24 cellular contexts compared by ENCODE assay signal in the genomic region with DNA sequence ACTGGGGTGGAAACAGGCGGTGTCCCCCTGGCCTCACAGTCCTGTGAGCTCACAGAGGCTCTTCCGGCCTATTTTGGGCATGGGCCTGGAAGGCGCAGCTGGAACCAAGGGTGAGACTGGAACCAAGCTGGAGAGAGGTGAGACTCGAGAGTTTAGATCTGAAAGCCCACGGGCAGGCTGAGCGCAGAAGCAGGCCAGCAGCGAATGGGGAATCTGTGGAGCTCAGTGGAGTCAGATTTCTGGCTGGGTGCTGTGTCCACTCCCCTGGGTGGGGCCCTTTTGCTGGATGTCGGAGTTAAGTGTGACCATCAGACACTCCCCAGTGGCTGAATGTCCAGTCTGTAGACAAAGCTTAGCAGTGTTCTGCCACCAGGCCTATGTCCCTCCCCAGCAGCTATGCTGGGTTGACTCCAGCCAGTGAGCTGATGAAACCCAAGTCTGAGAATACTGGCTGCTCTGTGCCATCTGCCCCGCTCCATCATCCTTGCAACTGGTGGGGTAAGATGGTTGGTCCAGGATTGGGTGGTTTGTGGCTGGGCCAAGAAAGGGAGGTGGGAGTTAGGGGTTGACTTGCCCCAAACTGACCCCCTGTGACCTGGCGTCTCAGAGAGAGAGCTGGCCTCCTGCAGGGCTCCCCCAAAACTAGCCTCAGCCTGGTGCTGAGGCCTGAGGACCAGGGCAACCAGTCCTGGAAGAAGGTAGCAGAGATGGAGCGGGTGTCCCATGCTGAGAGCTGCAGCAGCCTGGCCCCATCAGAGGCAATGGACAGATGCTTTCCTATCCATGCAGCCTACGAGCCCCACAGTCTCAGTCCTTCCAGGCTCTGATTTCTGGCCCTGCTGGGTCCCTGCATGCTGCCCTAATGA. TPM values are rescaled to one million over a fixed set of nuclear protein-coding genes. Genes with fewer than 3 reads are reported as not detected.
A peak's percentile ranks its signal among the peaks of the same experiment; 100 is the strongest.
DNase-seq lines count a peak whose midpoint lies in the region; ATAC-seq, FAIRE-seq and TF ChIP-seq lines count a peak whose summit lies in the region.
"Had no signal": no experiment of that assay in that cellular context is flagged by ENCODE, and none has a peak within 500 bp of the region (broad histone marks: within the 10 kb centered on the region; RNA-seq: fewer than 3 reads in every experiment).

No MANE protein-coding gene starts in this region.

- TF ChIP-seq EP300 in K562 (IDR thresholded peaks at IDR 0.05; ENCODE audit: low read length): no peak

- POLR2A ChIA-PET in K562 (lab: Yijun Ruan, JAX): interaction anchor here (0.7 to 0.9 kb wide), 3 partner anchors 9 to 1114 kb away, joined by 3 to 4 read pairs (median 3); no protein-coding TSS in a partner anchor

- in situ Hi-C loops in K562 (cut with MboI): no loop called here

- peaks cover 0 to 14% of the 10 kb centered on the region in 2 experiments; a peak in 2 of 5 replicates for H3K27me3 ChIP-seq in K562 (ENCODE audit: control insufficient read depth in 2 of 2, insufficient read depth in 2 of 2, low read length in 2 of 2)
- H3K27me3 ChIP-seq: transverse colon had no signal

- CTCF ChIA-PET in activated naive CD4-positive, alpha-beta T cell treated with anti-CD3 and anti-CD28 coated beads, Interleukin-2, amount 10 ng/mL, durations not matched to agents 7 days and 5 days (lab: Charles Lee): no interaction called here
- CTCF ChIA-PET in K562 (lab: Yijun Ruan, JAX; ENCODE audit: low intra/inter-chr PET ratio): no interaction called here

- H3K9ac ChIP-seq in K562 (ENCODE audit: insufficient read depth in 1 of 2, low read depth in 2 of 2, low read length in 2 of 2): no peak overlapping the region

- no peaks in the 10 kb centered on the region for H4K20me1 ChIP-seq in K562 (replicated peaks; ENCODE audit: control insufficient read depth, insufficient read depth, low read length)

- no peak overlapping the region for H2AFZ ChIP-seq in K562 (ENCODE audit: low read depth, low read length)

- H3K79me2 ChIP-seq in K562 (ENCODE audit: control insufficient read depth, insufficient read depth, low read length): no peaks in the 10 kb centered on the region

- H3K27me3 Mint-ChIP-seq in activated naive CD4-positive, alpha-beta T cell treated with anti-CD3 and anti-CD28 coated beads, Interleukin-2, amount 10 ng/mL, durations not matched to agents 7 days and 5 days: peaks cover 9% of the 10 kb centered on the region

- no peaks in the 10 kb centered on the region for H3K9me1 ChIP-seq in K562 (ENCODE audit: control insufficient read depth, insufficient read depth, low read length)

- WGBS in K562 (ENCODE audit: insufficient coverage, low coverage, missing lambda C conversion rate): 13% methylated on average over 11 of the region's 12 CpGs

- no peak overlapping the region for H3K27ac ChIP-seq in K562 (ENCODE audit: extremely low read depth, low read depth, low read length)
- H3K27ac ChIP-seq: stomach, transverse colon had no signal

- H3K4me2 ChIP-seq in K562 (ENCODE audit: insufficient read depth, low read length): no peak overlapping the region

- H3K4me1 ChIP-seq in K562 (replicated peaks in 1 of 2; ENCODE audit: control insufficient read depth in 2 of 2, insufficient read depth in 2 of 2, low read length in 2 of 2): peaks cover 0 to 3% of the 10 kb centered on the region in 2 experiments; a peak in 2 of 5 replicates
- H3K4me1 ChIP-seq: transverse colon had no signal

- no peaks in the 10 kb centered on the region for H3K36me3 Mint-ChIP-seq in activated naive CD4-positive, alpha-beta T cell treated with anti-CD3 and anti-CD28 coated beads, Interleukin-2, amount 10 ng/mL, durations not matched to agents 7 days and 5 days
- H3K36me3 Mint-ChIP-seq in stimulated activated effector memory CD8-positive, alpha-beta T cell treated with anti-CD3 and anti-CD28 coated beads, Interleukin-12 subunit alpha, Interleukin-12 subunit beta, amount 100 ng/mL, for 72 hours: no peaks in the 10 kb centered on the region
- H3K36me3 Mint-ChIP-seq: CD8-positive, alpha-beta T cell had no signal

- intact Hi-C loops in K562 (cut with micrococcal nuclease): no loop called here

- H3K9me3 Mint-ChIP-seq in activated naive CD4-positive, alpha-beta T cell treated with anti-CD3 and anti-CD28 coated beads, Interleukin-2, amount 10 ng/mL, durations not matched to agents 7 days and 5 days: no peaks in the 10 kb centered on the region
- no peaks in the 10 kb centered on the region for H3K9me3 Mint-ChIP-seq in stimulated activated effector memory CD8-positive, alpha-beta T cell treated with anti-CD3 and anti-CD28 coated beads, Interleukin-12 subunit alpha, Interleukin-12 subunit beta, amount 100 ng/mL, for 72 hours
- H3K9me3 Mint-ChIP-seq: CD8-positive, alpha-beta T cell had no signal

- H3K36me3 ChIP-seq in K562 (ENCODE audit: control insufficient read depth, insufficient read depth, low read length): no peaks in the 10 kb centered on the region
- H3K36me3 ChIP-seq: stomach, transverse colon had no signal

- H3K4me1 Mint-ChIP-seq in activated naive CD4-positive, alpha-beta T cell treated with anti-CD3 and anti-CD28 coated beads, Interleukin-2, amount 10 ng/mL, durations not matched to agents 7 days and 5 days: no peaks in the 10 kb centered on the region
- H3K4me1 Mint-ChIP-seq in stimulated activated effector memory CD8-positive, alpha-beta T cell treated with anti-CD3 and anti-CD28 coated beads, Interleukin-12 subunit alpha, Interleukin-12 subunit beta, amount 100 ng/mL, for 72 hours: no peaks in the 10 kb centered on the region

- H3K27ac Mint-ChIP-seq in activated naive CD4-positive, alpha-beta T cell treated with anti-CD3 and anti-CD28 coated beads, Interleukin-2, amount 10 ng/mL, durations not matched to agents 7 days and 5 days: no peak overlapping the region
- no peak overlapping the region for H3K27ac Mint-ChIP-seq in stimulated activated effector memory CD8-positive, alpha-beta T cell treated with anti-CD3 and anti-CD28 coated beads, Interleukin-12 subunit alpha, Interleukin-12 subunit beta, amount 100 ng/mL, for 72 hours
- H3K27ac Mint-ChIP-seq: CD8-positive, alpha-beta T cell had no signal

- peak; percentile 4 for DNase-seq in activated naive CD4-positive, alpha-beta T cell treated with anti-CD3 and anti-CD28 coated beads, Interleukin-2, amount 10 ng/mL, durations not matched to agents 7 days and 5 days
- no peak for DNase-seq in activated naive CD4-positive, alpha-beta T cell treated with Interleukin-2 at 50 U/mL for 16 hours
- DNase-seq in K562 (ENCODE audit: extremely low read depth in 1 of 4, low spot score in 3 of 4) (no peak), midbrain (lab: John Stamatoyannopoulos, UW) (peak; percentile 5), NCI-H2196 treated with DMSO at 0.1 percent for 48 hours (lab: John Stamatoyannopoulos, UW; ENCODE audit: unreplicated experiment) (no peak), urothelium cell line (ENCODE audit: low spot score) (no peak)
- DNase-seq in stimulated activated effector memory CD8-positive, alpha-beta T cell treated with anti-CD3 and anti-CD28 coated beads, Interleukin-12 subunit alpha, Interleukin-12 subunit beta, amount 100 ng/mL, for 72 hours (ENCODE audit: low spot score in 2 of 2): no peak
- DNase-seq in activated T-cell treated with anti-CD3 and anti-CD28 coated beads, Interleukin-2, amount 50 U/mL, for 48 hours: no peak
- DNase-seq: activated CD4-positive, alpha-beta T cell treated with anti-CD3 and anti-CD28 coated beads for 1 hour; activated naive CD4-positive, alpha-beta T cell treated with anti-CD3 and anti-CD28 coated beads, Interleukin-2, amount 50 U/mL, for 16 hours; CD8-positive, alpha-beta T cell; cortex of kidney; DMS 273 treated with DMSO at 0.1 percent for 48 hours; KBM-7; MM.1S; NCI-H1417 treated with DMSO at 0.1 percent for 48 hours; NCI-H2107; NCI-H510A treated with DMSO at 0.1 percent for 48 hours; stomach; T-helper 1 cell; transverse colon had no signal

- H3K4me3 Mint-ChIP-seq in activated naive CD4-positive, alpha-beta T cell treated with anti-CD3 and anti-CD28 coated beads, Interleukin-2, amount 10 ng/mL, durations not matched to agents 7 days and 5 days: no peak overlapping the region
- H3K4me3 Mint-ChIP-seq in stimulated activated effector memory CD8-positive, alpha-beta T cell treated with anti-CD3 and anti-CD28 coated beads, Interleukin-12 subunit alpha, Interleukin-12 subunit beta, amount 100 ng/mL, for 72 hours: no peak overlapping the region
- H3K4me3 Mint-ChIP-seq: CD8-positive, alpha-beta T cell had no signal

- BruUV-seq in K562 (replicated peaks; lab: Mats Ljungman, UMichigan): no TSS peak

- H3K4me3 ChIP-seq in K562: no peak overlapping the region
- H3K4me3 ChIP-seq: stomach, transverse colon had no signal

- ATAC-seq in K562: peak; percentile 31; the same call in 2 of the 3 replicates
- ATAC-seq in stimulated activated effector memory CD8-positive, alpha-beta T cell treated with anti-CD3 and anti-CD28 coated beads, Interleukin-12 subunit alpha, Interleukin-12 subunit beta, amount 100 ng/mL, for 72 hours: peak; percentile 8
- ATAC-seq: CD8-positive, alpha-beta T cell had no signal

- no peak for TF ChIP-seq RAD21 in K562 (CRISPR knock-in tag; conservative IDR thresholded peaks at IDR 0.05 in 1 of 2, IDR thresholded peaks at IDR 0.05 in 1 of 2)

- no peaks in the 10 kb centered on the region for H3K9me3 ChIP-seq in K562 (replicated peaks; ENCODE audit: control insufficient read depth, insufficient read depth, low read depth, low read length)
- H3K9me3 ChIP-seq: stomach, transverse colon had no signal

- TF ChIP-seq CTCF in K562 (IDR thresholded peaks at IDR 0.05 in 2 of 3, conservative IDR thresholded peaks at IDR 0.05 in 1 of 3; ENCODE audit: insufficient read depth in 2 of 3, low read depth in 1 of 3, low read length in 3 of 3): no peak

- TF ChIP-seq POLR2A in K562 (conservative IDR thresholded peaks at IDR 0.05): no peak

- FAIRE-seq in K562 (lab: Jason Lieb, UNC): no peak
- FAIRE-seq in urothelium cell line (lab: Jason Lieb, UNC): no peak
- FAIRE-seq: A204.1, bronchial epithelial cell had no signal

RNA-seq across cellular contexts. Expression of a gene that starts 34.4 kb away (rescaled TPM):
- 0.09 TPM in 1 of 2 replicates, not detected in the other for total RNA-seq in K562 (2011; cell fraction: chromatin; rRNA removed; ENCODE audit: low replicate concordance)
- total RNA-seq in K562 (2011; cell fraction: nucleolus; rRNA removed): not detected in 2 replicates
- total RNA-seq in K562 (2011; cell fraction: nucleoplasm; rRNA removed): not detected in 2 replicates
- total RNA-seq in K562 (2014; rRNA removed) (not detected in 2 replicates), K562 (2014; rRNA removed; fragmentation: Illumina TruSeq; extraction: Trizol) (not detected in 2 replicates), K562 (2015; rRNA removed; fragmentation: Illumina TruSeq; extraction: Trizol) (not detected in 2 replicates), K562 (2021) (0.13 and 0.36 TPM in 2 replicates)
- polyA plus RNA-seq in K562 (2011; rRNA removed) (0.01 TPM in 1 of 2 replicates, not detected in the other), K562 (2014; fragmentation: Illumina TruSeq; extraction: Trizol) (0.04 and 0.30 TPM in 2 replicates), K562 (2014; fragmentation: Nextera tagmentation; extraction: Ambion mirVana) (not detected), K562 (2014; rRNA removed) (not detected in 2 replicates)
- 0.07 TPM in 1 of 2 replicates, not detected in the other for polyA plus RNA-seq in K562 (2011; cell fraction: cytosol; rRNA removed)
- polyA plus RNA-seq in K562 (2011; cell fraction: nucleus; rRNA removed): 0.07 TPM in 1 of 2 replicates, not detected in the other
- 0.05 TPM in 1 of 2 replicates, not detected in the other for polyA plus RNA-seq in K562 (2012)
- 0.04 TPM in 1 of 2 replicates, not detected in the other for polyA minus RNA-seq in K562 (2011; rRNA and poly(A)+ RNA removed)
- polyA minus RNA-seq in K562 (2011; cell fraction: cytosol; rRNA and poly(A)+ RNA removed): not detected in 2 replicates
- polyA minus RNA-seq in K562 (2011; cell fraction: nucleus; rRNA and poly(A)+ RNA removed): not detected in 2 replicates
- total RNA-seq: activated CD8-positive, alpha-beta memory T cell treated with anti-CD3 and anti-CD28 coated beads for 36 hours; CD8-positive, alpha-beta T cell had no signal

Comparison
In these comparisons a context has a peak if more than half of its experiments do, and no peak if none do; other contexts are left out.
1. DNase-seq: peak in activated naive CD4-positive, alpha-beta T cell treated with anti-CD3 and anti-CD28 coated beads, Interleukin-2, amount 10 ng/mL, durations not matched to agents 7 days and 5 days (single experiment) and midbrain (single experiment); none in activated naive CD4-positive, alpha-beta T cell treated with Interleukin-2 at 50 U/mL for 16 hours (single experiment), K562 (0 of 4), stimulated activated effector memory CD8-positive, alpha-beta T cell treated with anti-CD3 and anti-CD28 coated beads, Interleukin-12 subunit alpha, Interleukin-12 subunit beta, amount 100 ng/mL, for 72 hours (0 of 2), NCI-H2196 treated with DMSO at 0.1 percent for 48 hours (single experiment), activated T-cell treated with anti-CD3 and anti-CD28 coated beads, Interleukin-2, amount 50 U/mL, for 48 hours (0 of 2) and urothelium cell line (single experiment).